In the genomic region with DNA sequence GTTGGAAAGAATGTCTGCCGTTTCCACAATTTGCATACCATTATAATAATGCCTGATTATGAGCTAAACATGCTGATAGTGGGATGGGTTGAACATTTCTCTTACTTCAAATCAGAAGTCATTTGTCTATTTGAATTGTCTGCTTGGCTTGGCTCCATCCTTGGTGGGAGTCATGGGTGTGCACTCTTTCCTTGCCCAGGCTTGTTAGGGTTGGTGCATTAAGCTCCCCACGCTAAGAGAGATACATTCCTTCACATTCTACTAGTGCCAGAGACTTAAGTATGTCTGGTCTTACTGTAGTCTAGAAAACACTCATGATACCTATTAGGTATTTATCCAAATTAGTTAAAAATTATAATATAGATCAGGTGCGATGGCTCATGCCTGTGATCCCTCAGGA, we compare ENCODE assay signal across 18 cellular contexts.
DNase-seq lines count a peak whose midpoint lies in the region; ATAC-seq and TF ChIP-seq lines count a peak whose summit lies in the region.
"Had no signal": no experiment of that assay in that cellular context is flagged by ENCODE, and none has a peak within 500 bp of the region (broad histone marks: within the 10 kb centered on the region; RNA-seq: fewer than 3 reads in every experiment).

No MANE protein-coding gene starts in this region.

- TF ChIP-seq POLR2A in ovary (IDR thresholded peaks at IDR 0.05), result no peak

- H3K9me3 ChIP-seq in ovary, result no peaks in the 10 kb centered on the region
- H3K9me3 ChIP-seq: Caco-2, HAP-1 had no signal

- no peaks in the 10 kb centered on the region for H3K9me3 Mint-ChIP-seq in nephron
- H3K9me3 Mint-ChIP-seq in naive thymus-derived CD8-positive, alpha-beta T cell, result peaks cover 0 to 5% (median 0%) of the 10 kb centered on the region in 9 donors
- H3K9me3 Mint-ChIP-seq: CD8-positive, alpha-beta T cell had no signal

- TF ChIP-seq EP300 in ovary (IDR thresholded peaks at IDR 0.05), result no peak

- H3K4me3 ChIP-seq in epithelial cell of esophagus (ENCODE audit: low read length), result no peak overlapping the region
- H3K4me3 ChIP-seq in ovary, result no peak overlapping the region
- H3K4me3 ChIP-seq: GM12878, HAP-1 had no signal

- 59 to 66% (median 60%) methylated on average over 3 of the region's 3 CpGs for WGBS in ovary, 3 donors

- no peaks in the 10 kb centered on the region for H3K36me3 ChIP-seq in ovary
- H3K36me3 ChIP-seq: HAP-1 had no signal

- H3K27ac ChIP-seq in ovary, result no peak overlapping the region

- POLR2A ChIA-PET in naive thymus-derived CD8-positive, alpha-beta T cell (lab: Charles Lee), result no interaction called here

- intact Hi-C loops in ovary (cut with DNase I), result no loop called here

- H3K4me3 Mint-ChIP-seq in nephron, result no peak overlapping the region
- no peak overlapping the region for H3K4me3 Mint-ChIP-seq in naive thymus-derived CD8-positive, alpha-beta T cell
- H3K4me3 Mint-ChIP-seq: CD4-positive, CD25-positive, alpha-beta regulatory T cell; CD8-positive, alpha-beta T cell; HFFc6 had no signal

- no peaks in the 10 kb centered on the region for H3K4me1 ChIP-seq in ovary (ENCODE audit: insufficient read depth)
- H3K4me1 ChIP-seq: Caco-2, HAP-1 had no signal

- H3K27ac Mint-ChIP-seq in nephron, result peak overlapping the region in 2 of 3 experiments; percentile 42 to 57
- no peak overlapping the region for H3K27ac Mint-ChIP-seq in naive thymus-derived CD8-positive, alpha-beta T cell
- H3K27ac Mint-ChIP-seq: CD4-positive, CD25-positive, alpha-beta regulatory T cell; CD8-positive, alpha-beta T cell; HFFc6 had no signal

- H3K4me1 Mint-ChIP-seq in nephron, result peaks cover 19% of the 10 kb centered on the region
- H3K4me1 Mint-ChIP-seq in naive thymus-derived CD8-positive, alpha-beta T cell, result no peaks in the 10 kb centered on the region
- H3K4me1 Mint-ChIP-seq: CD4-positive, CD25-positive, alpha-beta regulatory T cell had no signal

- no peaks in the 10 kb centered on the region for H3K36me3 Mint-ChIP-seq in nephron (ENCODE audit: low read depth)
- H3K36me3 Mint-ChIP-seq in naive thymus-derived CD8-positive, alpha-beta T cell, result no peaks in the 10 kb centered on the region
- H3K36me3 Mint-ChIP-seq: CD4-positive, CD25-positive, alpha-beta regulatory T cell; CD8-positive, alpha-beta T cell had no signal

- TF ChIP-seq CTCF in epithelial cell of esophagus (IDR thresholded peaks at IDR 0.05; ENCODE audit: insufficient read depth, low read depth, low read length, missing control alignments) (no peak), nephron (IDR thresholded peaks at IDR 0.05; ENCODE audit: unreplicated experiment in 3 of 3) (no peak), ovary (IDR thresholded peaks at IDR 0.05) (no peak)

- DNase-seq in NCI-H1048 (lab: John Stamatoyannopoulos, UW) (peak; percentile 66), epithelial cell of esophagus (ENCODE audit: low read depth) (peak; percentile 52), iPS-NIHi7 (ENCODE audit: extremely low spot score) (no peak), ovary (no peak)
- DNase-seq in naive thymus-derived CD8-positive, alpha-beta T cell, result no peak
- DNase-seq: C1 segment of cervical spinal cord; Caco-2; CD4-positive, CD25-positive, alpha-beta regulatory T cell; CD8-positive, alpha-beta T cell; DMS 273 treated with DMSO at 0.1 percent for 48 hours; DMS79; EL; GDM1; GOT3; HFFc6 had no signal

- no peaks in the 10 kb centered on the region for H3K27me3 ChIP-seq in ovary

- no peak for ATAC-seq in naive thymus-derived CD8-positive, alpha-beta T cell
- ATAC-seq: CD8-positive, alpha-beta T cell; GM12878 had no signal

- no peaks in the 10 kb centered on the region for H3K27me3 Mint-ChIP-seq in nephron (ENCODE audit: low read depth)
- H3K27me3 Mint-ChIP-seq in naive thymus-derived CD8-positive, alpha-beta T cell, result no peaks in the 10 kb centered on the region
- H3K27me3 Mint-ChIP-seq: CD4-positive, CD25-positive, alpha-beta regulatory T cell had no signal

Comparison
In these comparisons a context has a peak if more than half of its experiments do, and no peak if none do; other contexts are left out.
1. DNase-seq: peak in NCI-H1048 (single experiment) and epithelial cell of esophagus (single experiment); none in iPS-NIHi7 (single experiment), naive thymus-derived CD8-positive, alpha-beta T cell (0 of 10) and ovary (0 of 5).
2. H3K27ac Mint-ChIP-seq: peak in nephron (2 of 3); none in naive thymus-derived CD8-positive, alpha-beta T cell (0 of 10).